9 cellular contexts compared by ENCODE assay signal in the genomic region with DNA sequence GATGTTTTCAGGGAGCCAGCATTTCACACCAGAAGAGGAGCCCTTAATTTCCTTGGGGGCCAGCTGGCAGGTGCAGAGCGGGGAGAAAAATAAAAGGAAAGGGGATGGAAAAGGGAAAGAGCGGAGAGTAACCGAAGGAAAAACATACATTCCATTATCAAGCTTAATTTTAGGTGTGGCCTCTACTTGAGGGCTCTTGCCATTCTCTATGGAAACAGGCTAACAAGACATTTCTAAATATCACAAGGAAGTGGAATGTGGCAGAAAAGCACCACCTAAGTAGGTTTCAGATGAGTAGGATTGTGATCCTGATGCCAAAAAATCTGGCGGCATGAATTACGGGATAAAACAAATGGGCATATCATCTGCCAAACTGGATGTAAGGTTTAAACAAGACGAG. TPM values are rescaled to one million over a fixed set of nuclear protein-coding genes. Genes with fewer than 3 reads are reported as not detected.
DNase-seq lines count a peak whose midpoint lies in the region; ATAC-seq and TF ChIP-seq lines count a peak whose summit lies in the region.
"Had no signal": no experiment of that assay in that cellular context is flagged by ENCODE, and none has a peak within 500 bp of the region (broad histone marks: within the 10 kb centered on the region; RNA-seq: fewer than 3 reads in every experiment).

No MANE protein-coding gene starts in this region.

- peak overlapping the region; percentile 84 for H3K27ac Mint-ChIP-seq in activated CD4-positive, alpha-beta T cell treated with anti-CD3 and anti-CD28 coated beads, Interleukin-2, amount 10 ng/mL, durations not matched to agents 24 days and 14 days
- H3K27ac Mint-ChIP-seq in activated B cell treated with CpG ODN at 0.5 μM for 24 hours (peak overlapping the region; percentile 87), immature natural killer cell (peak overlapping the region in 5 of 6 donors; percentile 73 to 89 (median 86))

- no peaks in the 10 kb centered on the region for H3K9me3 Mint-ChIP-seq in activated CD4-positive, alpha-beta T cell treated with anti-CD3 and anti-CD28 coated beads, Interleukin-2, amount 10 ng/mL, durations not matched to agents 24 days and 14 days
- H3K9me3 Mint-ChIP-seq in activated B cell treated with CpG ODN at 0.5 μM for 24 hours, result no peaks in the 10 kb centered on the region
- H3K9me3 Mint-ChIP-seq in immature natural killer cell, result no peaks in the 10 kb centered on the region

- CTCF ChIA-PET in activated B cell treated with CpG ODN at 0.5 μM for 24 hours (lab: Charles Lee), result interaction anchor here (0.9 to 1.5 kb wide), 5 partner anchors 55 to 347 kb away, joined by 3 to 4 read pairs (median 3); partner anchors contain the start of gene NAE1

- POLR2A ChIA-PET in activated B cell treated with CpG ODN at 0.5 μM for 24 hours (lab: Charles Lee), result no interaction called here

- peak overlapping the region in 1 of 2 donors; percentile 89 for H3K9ac ChIP-seq in stomach smooth muscle (ENCODE audit: low read length in 2 of 2)

- H3K27me3 ChIP-seq in stomach smooth muscle (ENCODE audit: control insufficient read depth in 1 of 2, insufficient read depth in 2 of 2, low read length in 2 of 2), result no peaks in the 10 kb centered on the region
- no peaks in the 10 kb centered on the region for H3K27me3 ChIP-seq in foreskin keratinocyte

- intact Hi-C loops in activated CD4-positive, alpha-beta T cell treated with anti-CD3 and anti-CD28 coated beads, Interleukin-2, amount 10 ng/mL, durations not matched to agents 24 days and 14 days (cut with micrococcal nuclease), result loop anchor here (5.0 to 10.0 kb wide), 2 partner anchors 112 to 145 kb away; no protein-coding TSS in a partner anchor
- intact Hi-C loops in activated B cell treated with CpG ODN at 0.5 μM for 24 hours (cut with micrococcal nuclease), result no loop called here

- peaks cover 29% of the 10 kb centered on the region for H3K27me3 Mint-ChIP-seq in activated CD4-positive, alpha-beta T cell treated with anti-CD3 and anti-CD28 coated beads, Interleukin-2, amount 10 ng/mL, durations not matched to agents 24 days and 14 days
- H3K27me3 Mint-ChIP-seq in activated B cell treated with CpG ODN at 0.5 μM for 24 hours (peaks cover 10% of the 10 kb centered on the region), immature natural killer cell (ENCODE audit: low read depth in 3 of 3) (peaks cover 0 to 14% (median 4%) of the 10 kb centered on the region in 3 donors)

- no peaks in the 10 kb centered on the region for H3K9me3 ChIP-seq in stomach smooth muscle (ENCODE audit: control insufficient read depth in 2 of 2, low read length in 2 of 2)

- H3K4me3 ChIP-seq in stomach smooth muscle (ENCODE audit: low read length in 2 of 2), result peak overlapping the region; percentile 5 to 97

- peaks cover 19% of the 10 kb centered on the region for H3K36me3 Mint-ChIP-seq in activated CD4-positive, alpha-beta T cell treated with anti-CD3 and anti-CD28 coated beads, Interleukin-2, amount 10 ng/mL, durations not matched to agents 24 days and 14 days (ENCODE audit: low read depth)
- H3K36me3 Mint-ChIP-seq in activated B cell treated with CpG ODN at 0.5 μM for 24 hours (ENCODE audit: low read depth) (peaks cover 20% of the 10 kb centered on the region), immature natural killer cell (peaks cover 0 to 9% (median 3%) of the 10 kb centered on the region in 3 donors)

- H3K4me1 Mint-ChIP-seq in activated CD4-positive, alpha-beta T cell treated with anti-CD3 and anti-CD28 coated beads, Interleukin-2, amount 10 ng/mL, durations not matched to agents 24 days and 14 days, result peaks cover 39% of the 10 kb centered on the region
- H3K4me1 Mint-ChIP-seq in activated B cell treated with CpG ODN at 0.5 μM for 24 hours, result peaks cover 32% of the 10 kb centered on the region
- peaks cover 32 to 36% of the 10 kb centered on the region in 2 donors for H3K4me1 Mint-ChIP-seq in immature natural killer cell

- peak overlapping the region; percentile 91 for H3K4me3 Mint-ChIP-seq in activated CD4-positive, alpha-beta T cell treated with anti-CD3 and anti-CD28 coated beads, Interleukin-2, amount 10 ng/mL, durations not matched to agents 24 days and 14 days
- H3K4me3 Mint-ChIP-seq in activated B cell treated with CpG ODN at 0.5 μM for 24 hours, result peak overlapping the region; percentile 81
- H3K4me3 Mint-ChIP-seq in immature natural killer cell, result peak overlapping the region; percentile 77 to 83 (median 80)

- ATAC-seq in activated B cell treated with CpG ODN at 0.5 μM for 24 hours (ENCODE audit: low read depth) (no peak), foreskin keratinocyte (no peak), HG03460 (IDR thresholded peaks at IDR 0.05; ENCODE audit: unreplicated experiment) (no peak)

- H3K4me1 ChIP-seq in stomach smooth muscle (ENCODE audit: control insufficient read depth, insufficient read depth, low read length), result peaks cover 26% of the 10 kb centered on the region
- peaks cover 4% of the 10 kb centered on the region for H3K4me1 ChIP-seq in foreskin keratinocyte

- peaks cover 8 to 15% of the 10 kb centered on the region in 2 donors for H3K36me3 ChIP-seq in stomach smooth muscle (ENCODE audit: control insufficient read depth in 2 of 2, insufficient read depth in 2 of 2, low read length in 2 of 2)

- H3K27ac ChIP-seq in stomach smooth muscle (ENCODE audit: low read length), result no peak overlapping the region
- H3K27ac ChIP-seq in foreskin keratinocyte, result no peak overlapping the region

- no peak for DNase-seq in activated CD4-positive, alpha-beta T cell treated with anti-CD3 and anti-CD28 coated beads, Interleukin-2, amount 10 ng/mL, durations not matched to agents 24 days and 14 days
- DNase-seq in activated CD4-positive, alpha-beta T cell treated with anti-CD3 and anti-CD28 coated beads for 4 hours, result no peak
- DNase-seq in activated B cell treated with CpG ODN at 0.5 μM for 24 hours, result no peak
- DNase-seq in immature natural killer cell, result no peak
- no peak for DNase-seq in foreskin keratinocyte
- no peak for DNase-seq in stimulated activated CD4-positive, alpha-beta T cell treated with anti-CD3 and anti-CD28 coated beads, Interleukin-4, amount 100 ng/mL, for 1 hour

- no peak for TF ChIP-seq CTCF in activated B cell treated with CpG ODN at 0.5 μM for 24 hours (IDR thresholded peaks at IDR 0.05)
- no peak for TF ChIP-seq CTCF in foreskin keratinocyte (conservative IDR thresholded peaks at IDR 0.05)

RNA-seq across cellular contexts. Expression of gene DYNC1LI2, which starts 1.0 kb away (rescaled TPM):
- 51.4 and 56.5 TPM in 2 replicates for total RNA-seq in activated CD4-positive, alpha-beta T cell treated with anti-CD3 and anti-CD28 coated beads, Interleukin-2, amount 10 ng/mL, durations not matched to agents 24 days and 14 days
- total RNA-seq in activated B cell treated with CpG ODN at 0.5 μM for 24 hours (64.3 and 84.4 TPM in 2 replicates), foreskin keratinocyte (61.7 and 69.7 TPM in 2 replicates)
- polyA plus RNA-seq in immature natural killer cell (10 to 100 TPM; 15.3 to 41.1 (median 16.6) TPM), foreskin keratinocyte (18.1 and 19.5 TPM in 2 replicates)

RNA-seq across cellular contexts. Expression of gene TERB1, which starts 49.0 kb away (rescaled TPM):
- total RNA-seq in activated CD4-positive, alpha-beta T cell treated with anti-CD3 and anti-CD28 coated beads, Interleukin-2, amount 10 ng/mL, durations not matched to agents 24 days and 14 days, result 0.37 TPM in 1 of 2 replicates, not detected in the other
- total RNA-seq in activated B cell treated with CpG ODN at 0.5 μM for 24 hours, result 0.27 TPM in 1 of 2 replicates, not detected in the other
- under 1 TPM in 1 of 3 donors, not detected in 2; 0.11 TPM for polyA plus RNA-seq in immature natural killer cell
- total RNA-seq in foreskin keratinocyte, result 0.04 TPM in 1 of 2 replicates, not detected in the other
- polyA plus RNA-seq in foreskin keratinocyte, result not detected in 2 replicates
- total RNA-seq: H7 had no signal

RNA-seq across cellular contexts. Expression of gene CMTM4, which starts 55.8 kb away (rescaled TPM):
- total RNA-seq in activated CD4-positive, alpha-beta T cell treated with anti-CD3 and anti-CD28 coated beads, Interleukin-2, amount 10 ng/mL, durations not matched to agents 24 days and 14 days, result 3.5 and 5.0 TPM in 2 replicates
- total RNA-seq in activated B cell treated with CpG ODN at 0.5 μM for 24 hours (0.29 and 0.38 TPM in 2 replicates), foreskin keratinocyte (18.8 and 20.3 TPM in 2 replicates)
- polyA plus RNA-seq in immature natural killer cell (under 1 TPM in 1 of 3 donors, not detected in 2; 0.19 TPM), foreskin keratinocyte (5.4 and 6.6 TPM in 2 replicates)
